9 cellular contexts compared by ENCODE assay signal in the genomic region with DNA sequence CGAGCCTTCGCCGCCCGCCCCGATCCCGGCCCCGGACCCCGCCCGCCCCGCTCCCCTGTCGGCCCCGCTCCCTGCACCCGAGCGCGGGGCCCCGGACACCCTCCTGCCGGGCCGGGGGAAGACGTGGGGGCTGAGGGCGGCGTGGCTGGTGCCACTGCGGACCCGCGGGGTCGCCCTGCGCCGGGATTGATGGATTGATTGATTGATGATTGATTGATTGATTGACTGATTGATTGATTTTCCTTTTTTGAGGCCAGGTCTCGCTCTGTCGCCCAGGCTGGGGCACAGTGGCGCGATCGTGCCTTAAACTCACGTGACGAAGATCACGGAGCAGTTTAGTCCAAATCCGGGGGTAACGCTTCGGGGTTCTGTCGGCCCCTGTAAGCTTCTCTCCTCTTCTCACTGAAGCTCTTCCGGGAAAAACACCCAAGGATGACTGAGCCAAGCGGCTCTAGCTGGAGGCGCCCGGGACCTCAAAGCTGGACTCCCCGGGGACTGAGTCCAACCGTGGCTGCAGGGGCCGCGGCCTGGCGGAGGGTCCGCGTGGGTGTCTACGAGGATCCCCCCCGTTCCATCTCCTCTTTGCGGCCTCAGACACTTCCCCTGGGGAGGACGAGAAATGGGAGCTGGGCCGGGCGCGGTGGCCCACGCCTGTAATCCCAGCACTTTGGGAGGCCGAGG. TPM values are rescaled to one million over a fixed set of nuclear protein-coding genes. Genes with fewer than 3 reads are reported as not detected.
A peak's percentile ranks its signal among the peaks of the same experiment; 100 is the strongest.
DNase-seq lines count a peak whose midpoint lies in the region; ATAC-seq and TF ChIP-seq lines count a peak whose summit lies in the region.
"Had no signal": no experiment of that assay in that cellular context is flagged by ENCODE, and none has a peak within 500 bp of the region (broad histone marks: within the 10 kb centered on the region; RNA-seq: fewer than 3 reads in every experiment).

No MANE protein-coding gene starts in this region.

- H3K4me3 Mint-ChIP-seq in Calu3 (ENCODE audit: low read depth, unreplicated experiment) (peak overlapping the region; percentile 83), progenitor cell of endocrine pancreas (ENCODE audit: low read depth) (peak overlapping the region; percentile 67)

- ATAC-seq in HG02623 (IDR thresholded peaks at IDR 0.05; ENCODE audit: unreplicated experiment): no peak
- no peak for ATAC-seq in GM18858 (IDR thresholded peaks at IDR 0.05; ENCODE audit: unreplicated experiment)
- ATAC-seq in GM21529 (IDR thresholded peaks at IDR 0.05; ENCODE audit: unreplicated experiment): no peak

- H3K4me3 ChIP-seq in LNCaP clone FGC (ENCODE audit: low read depth, low read length): peak overlapping the region; percentile 50
- H3K4me3 ChIP-seq in effector memory CD4-positive, alpha-beta T cell (ENCODE audit: insufficient read depth, low read depth, low read length, poor library complexity, severe bottlenecking): peak overlapping the region; percentile 65

- intact Hi-C loops in Calu3 (cut with micrococcal nuclease; ENCODE audit: unreplicated experiment): no loop called here

- no peaks in the 10 kb centered on the region for H3K9me3 ChIP-seq in effector memory CD4-positive, alpha-beta T cell (ENCODE audit: control insufficient read depth, low read length)

- peaks cover 66% of the 10 kb centered on the region for H3K27me3 Mint-ChIP-seq in Calu3 (ENCODE audit: unreplicated experiment)
- H3K27me3 Mint-ChIP-seq in progenitor cell of endocrine pancreas: peaks cover 65% of the 10 kb centered on the region

- no peak for TF ChIP-seq CTCF in Calu3 (IDR thresholded peaks at IDR 0.05; ENCODE audit: unreplicated experiment)
- TF ChIP-seq CTCF in LNCaP clone FGC (IDR thresholded peaks at IDR 0.05; ENCODE audit: control insufficient read depth, extremely low read depth, insufficient read depth): no peak
- no peak for TF ChIP-seq CTCF in progenitor cell of endocrine pancreas (IDR thresholded peaks at IDR 0.05; ENCODE audit: unreplicated experiment)

- DNase-seq in Calu3: no peak
- no peak for DNase-seq in LNCaP clone FGC (ENCODE audit: low read depth)
- DNase-seq in effector memory CD4-positive, alpha-beta T cell: no peak
- DNase-seq in progenitor cell of endocrine pancreas (ENCODE audit: low spot score, unreplicated experiment): no peak
- no peak for DNase-seq in NCI-H1048 (lab: John Stamatoyannopoulos, UW)

- H3K4me1 Mint-ChIP-seq in Calu3 (ENCODE audit: low read depth, unreplicated experiment) (peaks cover 24% of the 10 kb centered on the region), progenitor cell of endocrine pancreas (ENCODE audit: low read depth) (peaks cover 6% of the 10 kb centered on the region)

- H3K36me3 Mint-ChIP-seq in Calu3 (ENCODE audit: insufficient read depth, unreplicated experiment): peaks cover 24% of the 10 kb centered on the region
- H3K36me3 Mint-ChIP-seq in progenitor cell of endocrine pancreas (ENCODE audit: insufficient read depth): peaks cover 2% of the 10 kb centered on the region

- BruUV-seq in Calu3 (replicated peaks; lab: Mats Ljungman, UMichigan): no TSS peak

- no peaks in the 10 kb centered on the region for H3K36me3 ChIP-seq in effector memory CD4-positive, alpha-beta T cell (ENCODE audit: control insufficient read depth, insufficient read depth, low read length)

- H3K9me3 Mint-ChIP-seq in Calu3 (ENCODE audit: low read depth, unreplicated experiment) (no peaks in the 10 kb centered on the region), progenitor cell of endocrine pancreas (ENCODE audit: low read depth) (no peaks in the 10 kb centered on the region)

- H3K27ac Mint-ChIP-seq in Calu3 (ENCODE audit: unreplicated experiment) (peak overlapping the region; percentile 68), progenitor cell of endocrine pancreas (peak overlapping the region; percentile 52)

- H3K4me1 ChIP-seq in effector memory CD4-positive, alpha-beta T cell (ENCODE audit: control insufficient read depth, insufficient read depth, low read length, poor library complexity, severe bottlenecking): peaks cover 17% of the 10 kb centered on the region

- CTCF ChIA-PET in Calu3 (lab: Charles Lee): no interaction called here

- H3K27me3 ChIP-seq in effector memory CD4-positive, alpha-beta T cell (replicated peaks; ENCODE audit: control insufficient read depth, insufficient read depth, low read length, poor library complexity, severe bottlenecking): peaks cover 32% of the 10 kb centered on the region

- no peak overlapping the region for H3K27ac ChIP-seq in effector memory CD4-positive, alpha-beta T cell (ENCODE audit: insufficient read depth, low read length, poor library complexity, severe bottlenecking)
- H3K27ac ChIP-seq: epithelial cell of prostate had no signal

RNA-seq across cellular contexts. Expression of gene BHLHA9, which starts 40.2 kb away (rescaled TPM):
- total RNA-seq in Calu3 (2022): not detected in 2 replicates
- not detected in 2 replicates for total RNA-seq in progenitor cell of endocrine pancreas

RNA-seq across cellular contexts. Expression of gene TRARG1, which starts 49.4 kb away (rescaled TPM):
- total RNA-seq in Calu3 (2022) (not detected in 2 replicates), progenitor cell of endocrine pancreas (not detected in 2 replicates)

RNA-seq across cellular contexts. Expression of gene ABR, which starts 50.2 kb away (rescaled TPM):
- 76.3 and 92.7 TPM in 2 replicates for total RNA-seq in Calu3 (2022)
- 61.0 and 64.6 TPM in 2 replicates for total RNA-seq in progenitor cell of endocrine pancreas
